Comparison of ENCODE assay signal across 8 cellular contexts in genomic region chr7:66140924-66141323, GRCh38. TPM values are rescaled to one million over a fixed set of nuclear protein-coding genes. Genes with fewer than 3 reads are reported as not detected.
DNase-seq lines count a peak whose midpoint lies in the region; ATAC-seq and TF ChIP-seq lines count a peak whose summit lies in the region.

No MANE protein-coding gene starts in this region.

- TF ChIP-seq CTCF in A673 (conservative IDR thresholded peaks at IDR 0.05; ENCODE audit: low read depth, low read length) (peak; percentile 63), brain microvascular endothelial cell (IDR thresholded peaks at IDR 0.05; ENCODE audit: low read depth, low read length, missing control alignments) (peak; percentile 83), GM13976 (IDR thresholded peaks at IDR 0.05; ENCODE audit: borderline replicate concordance, control extremely low read depth, extremely low read depth, insufficient read depth, missing control alignments) (no peak)

- no peaks in the 10 kb centered on the region for H3K9me3 ChIP-seq in A673 (ENCODE audit: low read depth, low read length, poor library complexity, severe bottlenecking)

- DNase-seq in A673 (ENCODE audit: low spot score) (peak; percentile 65), brain microvascular endothelial cell (peak; percentile 66), islet precursor cell (peak; percentile 78), stromal cell of bone marrow (ENCODE audit: low read depth) (peak; percentile 77), GM13976 (ENCODE audit: low spot score) (no peak)
- no peak for DNase-seq in activated effector memory CD4-positive, alpha-beta T cell treated with anti-CD3 and anti-CD28 coated beads, Interleukin-2, amount 50 U/mL, for 16 hours

- peak; percentile 36; the same call in 1 of the 2 replicates for TF ChIP-seq RAD21 in Ishikawa (IDR thresholded peaks at IDR 0.05; ENCODE audit: low read depth)

- TF ChIP-seq EP300 in Ishikawa (IDR thresholded peaks at IDR 0.05; ENCODE audit: borderline replicate concordance): no peak

- no TSS peak for BruUV-seq in A673 (replicated peaks; lab: Mats Ljungman, UMichigan)

- H3K4me1 ChIP-seq in A673 (ENCODE audit: insufficient read depth, low read length, poor library complexity, severe bottlenecking): no peaks in the 10 kb centered on the region

- no peak overlapping the region for H3K27ac ChIP-seq in A673 (ENCODE audit: low read depth, low read length, poor library complexity, severe bottlenecking)
- no peak overlapping the region for H3K27ac ChIP-seq in brain microvascular endothelial cell

- POLR2A ChIA-PET in A673 (lab: Charles Lee; ENCODE audit: low non-redundant PET): no interaction called here

- intact Hi-C loops in A673 (cut with micrococcal nuclease; ENCODE audit: unreplicated experiment): no loop called here

- H3K27me3 ChIP-seq in A673 (replicated peaks; ENCODE audit: insufficient read depth, low read depth, low read length, poor library complexity) (no peaks in the 10 kb centered on the region), brain microvascular endothelial cell (replicated peaks) (no peaks in the 10 kb centered on the region)

- in situ Hi-C loops in brain microvascular endothelial cell (cut with HindIII; ENCODE audit: low pct_ligation_motif_present, low sequenced_read_pairs): no loop called here
- in situ Hi-C loops in GM13976 (cut with MboI; ENCODE audit: low sequenced_read_pairs, unreplicated experiment): no loop called here

- no peak overlapping the region for H3K4me3 ChIP-seq in A673 (ENCODE audit: low read depth, low read length, poor library complexity, severe bottlenecking)
- no peak overlapping the region for H3K4me3 ChIP-seq in brain microvascular endothelial cell (ENCODE audit: low read depth, low read length)

- CTCF ChIA-PET in A673 (lab: Charles Lee): interaction anchor here (0.5 to 1.0 kb wide), 5 partner anchors 14 to 813 kb away, joined by 3 to 9 read pairs (median 5); no protein-coding TSS in a partner anchor

- peaks cover 43% of the 10 kb centered on the region for H3K36me3 ChIP-seq in A673 (ENCODE audit: insufficient read depth, low read length, poor library complexity, severe bottlenecking)
- H3K36me3 ChIP-seq in brain microvascular endothelial cell (replicated peaks): peaks cover 29% of the 10 kb centered on the region

- no peak for ATAC-seq in GM19035 (IDR thresholded peaks at IDR 0.05; ENCODE audit: unreplicated experiment)

TF ChIP-seq in Ishikawa, 13 proteins besides CTCF, POLR2A, EP300 and RAD21:
- TF ChIP-seq NFIC (IDR thresholded peaks at IDR 0.05) (no peak), EGR1 (IDR thresholded peaks at IDR 0.05) (no peak), ZBTB7A (IDR thresholded peaks at IDR 0.05; ENCODE audit: low read depth) (no peak), TCF12 (IDR thresholded peaks at IDR 0.05; ENCODE audit: low read depth) (no peak), USF1 (IDR thresholded peaks at IDR 0.05) (no peak), CEBPB (IDR thresholded peaks at IDR 0.05) (no peak), MAX (IDR thresholded peaks at IDR 0.05) (no peak), TAF1 (IDR thresholded peaks at IDR 0.05; ENCODE audit: low read depth) (no peak), CREB1 (IDR thresholded peaks at IDR 0.05; ENCODE audit: low read depth) (no peak), REST (IDR thresholded peaks at IDR 0.05; ENCODE audit: low read depth) (no peak), TEAD4 (IDR thresholded peaks at IDR 0.05) (no peak), FOXM1 (IDR thresholded peaks at IDR 0.05; ENCODE audit: borderline replicate concordance, low read depth) (no peak)
TF ChIP-seq in Ishikawa: peak in this region for 0.

RNA-seq across cellular contexts. Expression of gene CRCP, which starts 26.3 kb away (rescaled TPM):
- 36.6 and 42.5 TPM in 2 replicates for total RNA-seq in A673 (2021)

Comparison
In these comparisons a context has a peak if more than half of its experiments do, and no peak if none do; other contexts are left out.
1. DNase-seq: peak in A673 (single experiment), brain microvascular endothelial cell (single experiment), islet precursor cell (single experiment) and stromal cell of bone marrow (single experiment); none in activated effector memory CD4-positive, alpha-beta T cell treated with anti-CD3 and anti-CD28 coated beads, Interleukin-2, amount 50 U/mL, for 16 hours (single experiment) and GM13976 (single experiment).